In the genomic region with DNA sequence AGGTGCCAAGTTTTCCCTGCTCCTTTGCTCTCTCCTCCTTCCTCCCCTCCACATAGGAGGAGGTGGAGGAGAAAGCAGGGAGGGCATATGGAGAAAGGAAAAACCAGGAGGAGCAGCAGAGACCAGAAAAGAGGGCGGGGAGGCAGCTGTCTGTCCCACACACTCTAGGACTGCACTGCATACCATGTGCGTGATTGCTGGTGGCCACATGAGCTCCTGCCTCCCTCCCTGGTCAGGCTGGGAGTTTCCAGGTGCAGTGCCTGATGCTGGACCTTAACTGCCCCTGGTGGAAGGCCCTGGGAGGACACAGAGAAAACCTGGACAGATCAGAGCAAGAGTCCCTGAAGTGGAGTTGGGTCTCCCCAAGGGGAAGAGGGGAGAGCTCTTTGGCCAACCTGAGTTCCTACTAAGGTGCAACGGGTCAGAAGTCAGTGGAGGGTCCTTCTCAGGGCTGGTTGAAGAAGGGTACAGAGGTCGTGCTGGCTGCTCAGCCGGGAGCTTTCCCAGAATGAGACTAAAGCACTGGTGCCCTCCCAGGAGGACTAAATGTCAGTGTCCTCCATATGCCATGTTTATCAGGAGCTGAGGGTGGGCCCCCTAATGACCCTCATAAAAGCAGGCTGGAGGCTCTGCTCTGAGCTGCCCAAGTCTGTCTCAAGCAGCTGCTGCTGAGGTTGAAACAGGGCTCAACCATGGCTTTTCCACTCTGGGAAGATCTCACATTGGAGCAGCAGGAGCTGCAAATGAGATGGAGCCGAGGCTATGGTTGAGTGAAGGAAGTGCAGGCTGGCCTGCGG, we compare ENCODE assay signal across 3 cellular contexts.
TF ChIP-seq lines count a peak whose summit lies in the region.

No MANE protein-coding gene starts in this region.

TF ChIP-seq in A549, 52 proteins besides CTCF, POLR2A, EP300 and RAD21:
- TF ChIP-seq KDM5A (IDR thresholded peaks at IDR 0.05), result no peak
- TF ChIP-seq KDM1A (IDR thresholded peaks at IDR 0.05; ENCODE audit: low read depth), result no peak
- no peak for TF ChIP-seq JUN (IDR thresholded peaks at IDR 0.05)
- no peak for TF ChIP-seq NPAS2 (CRISPR knock-in tag; IDR thresholded peaks at IDR 0.05; ENCODE audit: borderline replicate concordance)

TF ChIP-seq in HCT116, 20 proteins besides CTCF, POLR2A, EP300 and RAD21:
- TF ChIP-seq EZH2 (IDR thresholded peaks at IDR 0.05) (no peak), MAX (IDR thresholded peaks at IDR 0.05) (no peak), EGR1 (IDR thresholded peaks at IDR 0.05; ENCODE audit: low read depth) (no peak), ELF1 (IDR thresholded peaks at IDR 0.05; ENCODE audit: borderline replicate concordance, low read depth) (no peak), SIN3A (IDR thresholded peaks at IDR 0.05; ENCODE audit: low read depth) (no peak), ZFX (IDR thresholded peaks at IDR 0.05) (no peak), ZBTB33 (IDR thresholded peaks at IDR 0.05; ENCODE audit: extremely low read depth, insufficient replicate concordance, low read length) (no peak), SP1 (IDR thresholded peaks at IDR 0.05; ENCODE audit: low read depth) (no peak), ZNF274 (IDR thresholded peaks at IDR 0.05; ENCODE audit: low read depth, low read length) (no peak), FOSL1 (IDR thresholded peaks at IDR 0.05; ENCODE audit: low read depth) (no peak), SRF (IDR thresholded peaks at IDR 0.05; ENCODE audit: low read depth) (no peak), POLR2AphosphoS5 (IDR thresholded peaks at IDR 0.05; ENCODE audit: low read depth, low read length) (no peak), JUND (IDR thresholded peaks at IDR 0.05) (no peak), CBX3 (IDR thresholded peaks at IDR 0.05; ENCODE audit: low read depth) (no peak), ATF3 (IDR thresholded peaks at IDR 0.05) (no peak), TCF7L2 (IDR thresholded peaks at IDR 0.05; ENCODE audit: borderline replicate concordance, extremely low read depth, insufficient read depth, insufficient read length) (no peak)
- TF ChIP-seq, protein P1, sequence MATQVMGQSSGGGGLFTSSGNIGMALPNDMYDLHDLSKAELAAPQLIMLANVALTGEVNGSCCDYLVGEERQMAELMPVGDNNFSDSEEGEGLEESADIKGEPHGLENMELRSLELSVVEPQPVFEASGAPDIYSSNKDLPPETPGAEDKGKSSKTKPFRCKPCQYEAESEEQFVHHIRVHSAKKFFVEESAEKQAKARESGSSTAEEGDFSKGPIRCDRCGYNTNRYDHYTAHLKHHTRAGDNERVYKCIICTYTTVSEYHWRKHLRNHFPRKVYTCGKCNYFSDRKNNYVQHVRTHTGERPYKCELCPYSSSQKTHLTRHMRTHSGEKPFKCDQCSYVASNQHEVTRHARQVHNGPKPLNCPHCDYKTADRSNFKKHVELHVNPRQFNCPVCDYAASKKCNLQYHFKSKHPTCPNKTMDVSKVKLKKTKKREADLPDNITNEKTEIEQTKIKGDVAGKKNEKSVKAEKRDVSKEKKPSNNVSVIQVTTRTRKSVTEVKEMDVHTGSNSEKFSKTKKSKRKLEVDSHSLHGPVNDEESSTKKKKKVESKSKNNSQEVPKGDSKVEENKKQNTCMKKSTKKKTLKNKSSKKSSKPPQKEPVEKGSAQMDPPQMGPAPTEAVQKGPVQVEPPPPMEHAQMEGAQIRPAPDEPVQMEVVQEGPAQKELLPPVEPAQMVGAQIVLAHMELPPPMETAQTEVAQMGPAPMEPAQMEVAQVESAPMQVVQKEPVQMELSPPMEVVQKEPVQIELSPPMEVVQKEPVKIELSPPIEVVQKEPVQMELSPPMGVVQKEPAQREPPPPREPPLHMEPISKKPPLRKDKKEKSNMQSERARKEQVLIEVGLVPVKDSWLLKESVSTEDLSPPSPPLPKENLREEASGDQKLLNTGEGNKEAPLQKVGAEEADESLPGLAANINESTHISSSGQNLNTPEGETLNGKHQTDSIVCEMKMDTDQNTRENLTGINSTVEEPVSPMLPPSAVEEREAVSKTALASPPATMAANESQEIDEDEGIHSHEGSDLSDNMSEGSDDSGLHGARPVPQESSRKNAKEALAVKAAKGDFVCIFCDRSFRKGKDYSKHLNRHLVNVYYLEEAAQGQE (IDR thresholded peaks at IDR 0.05; ENCODE audit: low read depth), result no peak

TF ChIP-seq in K562, 482 proteins besides CTCF, POLR2A, EP300 and RAD21:
- TF ChIP-seq PHB (CRISPR knock-in tag; IDR thresholded peaks at IDR 0.05) (no peak), THAP12 (CRISPR knock-in tag; IDR thresholded peaks at IDR 0.05) (no peak), FOXA3 (CRISPR knock-in tag; conservative IDR thresholded peaks at IDR 0.05 in 1 of 2, IDR thresholded peaks at IDR 0.05 in 1 of 2) (peak in 1 of 2 experiments; percentile 44; a peak in 1 of 4 replicates), MAX (CRISPR knock-in tag; IDR thresholded peaks at IDR 0.05) (peak; percentile 39; the same call in 1 of the 2 replicates), ZNF124 (CRISPR knock-in tag; IDR thresholded peaks at IDR 0.05) (no peak), ZBTB7A (IDR thresholded peaks at IDR 0.05; ENCODE audit: borderline replicate concordance, control insufficient read depth, low read depth, low read length) (no peak), MIER1 (IDR thresholded peaks at IDR 0.05; ENCODE audit: low read depth) (no peak), MGA (IDR thresholded peaks at IDR 0.05) (no peak), ZNF76 (CRISPR knock-in tag; IDR thresholded peaks at IDR 0.05; ENCODE audit: borderline replicate concordance) (no peak), SMAD4 (CRISPR knock-in tag; conservative IDR thresholded peaks at IDR 0.05) (no peak), ZNF253 (CRISPR knock-in tag; conservative IDR thresholded peaks at IDR 0.05) (no peak), NR3C1 (CRISPR knock-in tag; IDR thresholded peaks at IDR 0.05) (no peak), RFX1 (IDR thresholded peaks at IDR 0.05) (no peak), ZNF444 (CRISPR knock-in tag; IDR thresholded peaks at IDR 0.05) (no peak), ZFP36 (IDR thresholded peaks at IDR 0.05; ENCODE audit: low read depth, low read length, partially characterized antibody) (peak; percentile 52), NR0B1 (IDR thresholded peaks at IDR 0.05; ENCODE audit: partially characterized antibody) (no peak), RFX7 (CRISPR knock-in tag; IDR thresholded peaks at IDR 0.05) (no peak)
- TF ChIP-seq, protein P2, sequence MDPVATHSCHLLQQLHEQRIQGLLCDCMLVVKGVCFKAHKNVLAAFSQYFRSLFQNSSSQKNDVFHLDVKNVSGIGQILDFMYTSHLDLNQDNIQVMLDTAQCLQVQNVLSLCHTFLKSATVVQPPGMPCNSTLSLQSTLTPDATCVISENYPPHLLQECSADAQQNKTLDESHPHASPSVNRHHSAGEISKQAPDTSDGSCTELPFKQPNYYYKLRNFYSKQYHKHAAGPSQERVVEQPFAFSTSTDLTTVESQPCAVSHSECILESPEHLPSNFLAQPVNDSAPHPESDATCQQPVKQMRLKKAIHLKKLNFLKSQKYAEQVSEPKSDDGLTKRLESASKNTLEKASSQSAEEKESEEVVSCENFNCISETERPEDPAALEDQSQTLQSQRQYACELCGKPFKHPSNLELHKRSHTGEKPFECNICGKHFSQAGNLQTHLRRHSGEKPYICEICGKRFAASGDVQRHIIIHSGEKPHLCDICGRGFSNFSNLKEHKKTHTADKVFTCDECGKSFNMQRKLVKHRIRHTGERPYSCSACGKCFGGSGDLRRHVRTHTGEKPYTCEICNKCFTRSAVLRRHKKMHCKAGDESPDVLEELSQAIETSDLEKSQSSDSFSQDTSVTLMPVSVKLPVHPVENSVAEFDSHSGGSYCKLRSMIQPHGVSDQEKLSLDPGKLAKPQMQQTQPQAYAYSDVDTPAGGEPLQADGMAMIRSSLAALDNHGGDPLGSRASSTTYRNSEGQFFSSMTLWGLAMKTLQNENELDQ (CRISPR knock-in tag; IDR thresholded peaks at IDR 0.05; ENCODE audit: borderline replicate concordance), result no peak
- TF ChIP-seq, protein P3, sequence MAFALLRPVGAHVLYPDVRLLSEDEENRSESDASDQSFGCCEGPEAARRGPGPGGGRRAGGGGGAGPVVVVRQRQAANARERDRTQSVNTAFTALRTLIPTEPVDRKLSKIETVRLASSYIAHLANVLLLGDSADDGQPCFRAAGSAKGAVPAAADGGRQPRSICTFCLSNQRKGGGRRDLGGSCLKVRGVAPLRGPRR (CRISPR knock-in tag; IDR thresholded peaks at IDR 0.05), result no peak
